Comparison of ENCODE assay signal across 8 cellular contexts in genomic region chr12:6960291-6961277, GRCh38. TPM values are rescaled to one million over a fixed set of nuclear protein-coding genes. Genes with fewer than 3 reads are reported as not detected.
DNase-seq lines count a peak whose midpoint lies in the region; ATAC-seq and TF ChIP-seq lines count a peak whose summit lies in the region.

No MANE protein-coding gene starts in this region.

- peaks cover 21 to 48% of the 10 kb centered on the region in 2 donors for H3K36me3 Mint-ChIP-seq in naive B cell

- H3K36me3 ChIP-seq in brain microvascular endothelial cell (replicated peaks), result peaks cover 11% of the 10 kb centered on the region

- no peaks in the 10 kb centered on the region for H3K9me3 Mint-ChIP-seq in naive B cell

- TF ChIP-seq CTCF in brain microvascular endothelial cell (IDR thresholded peaks at IDR 0.05; ENCODE audit: low read depth, low read length, missing control alignments), result peak; percentile 44

- no peak overlapping the region for H3K27ac ChIP-seq in brain microvascular endothelial cell

- H3K4me3 ChIP-seq in brain microvascular endothelial cell (ENCODE audit: low read depth, low read length), result no peak overlapping the region

- H3K27ac Mint-ChIP-seq in naive B cell, result peak overlapping the region; percentile 94 to 99 (median 98)

- H3K27me3 Mint-ChIP-seq in naive B cell, result no peaks in the 10 kb centered on the region

- no peaks in the 10 kb centered on the region for H3K27me3 ChIP-seq in brain microvascular endothelial cell (replicated peaks)

- H3K4me1 Mint-ChIP-seq in naive B cell, result peaks cover 76 to 91% (median 89%) of the 10 kb centered on the region in 3 donors

- ATAC-seq in naive B cell (ENCODE audit: low read depth in 2 of 2), result no peak
- no peak for ATAC-seq in HG02798 (IDR thresholded peaks at IDR 0.05; ENCODE audit: poor library complexity, unreplicated experiment)

- peak overlapping the region; percentile 82 to 98 (median 96) for H3K4me3 Mint-ChIP-seq in naive B cell

- in situ Hi-C loops in brain microvascular endothelial cell (cut with HindIII; ENCODE audit: low pct_ligation_motif_present, low sequenced_read_pairs), result no loop called here

- peak; percentile 74 for DNase-seq in activated CD8-positive, alpha-beta memory T cell treated with anti-CD3 and anti-CD28 coated beads for 24 hours
- DNase-seq in activated CD8-positive, alpha-beta memory T cell treated with anti-CD3 and anti-CD28 coated beads, Interleukin-2, amount 50 U/mL, for 48 hours, result no peak
- peak; percentile 76 for DNase-seq in NOMO-1 treated with DMSO at 0.1 percent for 48 hours (lab: John Stamatoyannopoulos, UW; ENCODE audit: unreplicated experiment)
- peak; percentile 29 for DNase-seq in brain microvascular endothelial cell
- no peak for DNase-seq in naive B cell
- no peak for DNase-seq in NCI-H2107 treated with DMSO at 0.1 percent for 48 hours (lab: John Stamatoyannopoulos, UW; ENCODE audit: unreplicated experiment)
- DNase-seq in DMS79 treated with DMSO at 0.1 percent for 48 hours (lab: John Stamatoyannopoulos, UW), result no peak

RNA-seq across cellular contexts. Expression of gene PTPN6, which starts 9.4 kb away (rescaled TPM):
- polyA plus RNA-seq in naive B cell (ENCODE audit: low read depth in 6 of 6), result 1,000 to 10,000 TPM in 1 of 6 donors, 100 to 1,000 TPM in 5; 398 to 1,059 (median 612) TPM

RNA-seq across cellular contexts. Expression of gene PHB2, which starts 9.9 kb away (rescaled TPM):
- 100 to 1,000 TPM; 107 to 127 (median 114) TPM for polyA plus RNA-seq in naive B cell (ENCODE audit: low read depth in 6 of 6)

RNA-seq across cellular contexts. Expression of gene EMG1, which starts 10.1 kb away (rescaled TPM):
- polyA plus RNA-seq in naive B cell (ENCODE audit: low read depth in 6 of 6), result 10 to 100 TPM; 69.7 to 82.7 (median 80.4) TPM

RNA-seq across cellular contexts. Expression of gene C12orf57, which starts 16.8 kb away (rescaled TPM):
- 100 to 1,000 TPM; 126 to 211 (median 194) TPM for polyA plus RNA-seq in naive B cell (ENCODE audit: low read depth in 6 of 6)

RNA-seq across cellular contexts. Expression of gene RNU7-1, which starts 17.0 kb away (rescaled TPM):
- not detected for polyA plus RNA-seq in naive B cell (ENCODE audit: low read depth in 6 of 6)

Comparison
In these comparisons a context has a peak if more than half of its experiments do, and no peak if none do; other contexts are left out.
1. DNase-seq: peak in activated CD8-positive, alpha-beta memory T cell treated with anti-CD3 and anti-CD28 coated beads for 24 hours (single experiment), NOMO-1 treated with DMSO at 0.1 percent for 48 hours (single experiment) and brain microvascular endothelial cell (single experiment); none in activated CD8-positive, alpha-beta memory T cell treated with anti-CD3 and anti-CD28 coated beads, Interleukin-2, amount 50 U/mL, for 48 hours (single experiment), naive B cell (single experiment), NCI-H2107 treated with DMSO at 0.1 percent for 48 hours (single experiment) and DMS79 treated with DMSO at 0.1 percent for 48 hours (single experiment).